ENCODE assay signal across 12 cellular contexts in the genomic region with DNA sequence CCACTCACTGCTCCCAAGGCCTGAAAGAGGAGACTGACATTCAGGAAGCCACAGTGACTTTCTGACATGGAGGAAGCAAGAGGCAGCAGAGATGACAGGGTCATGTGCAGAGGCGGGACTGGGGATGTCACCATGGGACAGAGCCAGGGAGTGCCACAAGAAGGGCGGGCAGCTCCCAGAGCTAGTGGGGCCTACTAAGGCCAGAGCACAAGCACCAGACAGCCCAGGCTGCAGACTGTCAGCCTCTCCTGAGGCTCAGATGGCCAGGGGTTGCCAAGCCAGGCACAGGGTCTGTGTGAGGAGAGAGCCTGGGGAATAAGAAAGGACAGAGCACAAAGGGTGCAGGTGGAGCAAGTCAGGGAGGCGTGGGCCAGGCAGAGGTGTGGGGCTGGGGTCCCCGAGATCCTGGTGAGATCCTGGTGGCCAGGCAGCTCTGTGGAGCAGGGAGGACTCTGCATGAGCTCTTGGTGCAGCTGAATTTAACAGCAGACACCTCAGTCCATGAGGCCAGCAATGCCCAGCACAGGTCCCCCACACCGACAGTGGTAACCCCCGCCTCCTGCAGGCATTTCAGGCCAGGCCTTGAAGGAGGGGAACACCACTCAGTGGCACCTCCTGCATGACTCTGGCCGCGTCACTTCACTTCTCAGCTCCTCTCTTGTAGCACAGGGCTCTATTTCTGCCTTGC. TPM values are rescaled to one million over a fixed set of nuclear protein-coding genes. Genes with fewer than 3 reads are reported as not detected.
A peak's percentile ranks its signal among the peaks of the same experiment; 100 is the strongest.
DNase-seq lines count a peak whose midpoint lies in the region; ATAC-seq and TF ChIP-seq lines count a peak whose summit lies in the region.
"Had no signal": no experiment of that assay in that cellular context is flagged by ENCODE, and none has a peak within 500 bp of the region (broad histone marks: within the 10 kb centered on the region; RNA-seq: fewer than 3 reads in every experiment).

No MANE protein-coding gene starts in this region.

- no peak for ATAC-seq in activated CD8-positive, alpha-beta memory T cell treated with anti-CD3 and anti-CD28 coated beads, Interleukin-2, amount 10 ng/mL, durations not matched to agents 7 days and 5 days
- no peak for ATAC-seq in effector memory CD8-positive, alpha-beta T cell (replicated peaks)

- peak overlapping the region; percentile 40 for H3K27ac ChIP-seq in OCI-LY7 (ENCODE audit: low read depth, low read length, poor library complexity, severe bottlenecking)
- H3K27ac ChIP-seq in hepatocyte, result no peak overlapping the region
- no peak overlapping the region for H3K27ac ChIP-seq in SK-N-SH (ENCODE audit: low read depth in 2 of 2, low read length in 1 of 2)

- CTCF ChIA-PET in activated CD8-positive, alpha-beta memory T cell treated with anti-CD3 and anti-CD28 coated beads, Interleukin-2, amount 10 ng/mL, durations not matched to agents 7 days and 5 days (lab: Charles Lee), result no interaction called here
- CTCF ChIA-PET in OCI-LY7 (lab: Charles Lee; ENCODE audit: unreplicated experiment), result no interaction called here
- CTCF ChIA-PET in SK-N-SH (lab: Yijun Ruan, JAX), result interaction anchor here (0.5 to 1.0 kb wide), 2 partner anchors 14 to 62 kb away, joined by 3 to 4 read pairs; no protein-coding TSS in a partner anchor

- H3K9me3 ChIP-seq in OCI-LY7 (ENCODE audit: low read length) (no peaks in the 10 kb centered on the region), hepatocyte (ENCODE audit: low read depth) (no peaks in the 10 kb centered on the region), SK-N-SH (no peaks in the 10 kb centered on the region)
- H3K9me3 ChIP-seq: tibial nerve had no signal

- peaks cover 25% of the 10 kb centered on the region for H3K36me3 Mint-ChIP-seq in activated CD8-positive, alpha-beta memory T cell treated with anti-CD3 and anti-CD28 coated beads, Interleukin-2, amount 10 ng/mL, durations not matched to agents 7 days and 5 days
- peaks cover 60% of the 10 kb centered on the region for H3K36me3 Mint-ChIP-seq in effector memory CD8-positive, alpha-beta T cell (ENCODE audit: insufficient read depth)
- peaks cover 12% of the 10 kb centered on the region for H3K36me3 Mint-ChIP-seq in progenitor cell of endocrine pancreas (ENCODE audit: insufficient read depth)

- BruUV-seq in OCI-LY7 (replicated peaks; lab: Mats Ljungman, UMichigan), result no TSS peak

- H4K20me1 ChIP-seq in OCI-LY7 (ENCODE audit: insufficient read depth, low read length) (no peaks in the 10 kb centered on the region), hepatocyte (ENCODE audit: insufficient read depth, poor library complexity, severe bottlenecking) (no peaks in the 10 kb centered on the region), SK-N-SH (ENCODE audit: insufficient read depth) (no peaks in the 10 kb centered on the region)

- no peaks in the 10 kb centered on the region for H3K9me2 ChIP-seq in OCI-LY7 (ENCODE audit: insufficient read depth, low read length)
- H3K9me2 ChIP-seq in hepatocyte (replicated peaks; ENCODE audit: insufficient read depth), result no peaks in the 10 kb centered on the region
- no peaks in the 10 kb centered on the region for H3K9me2 ChIP-seq in SK-N-SH

- TF ChIP-seq CTCF in OCI-LY7 (conservative IDR thresholded peaks at IDR 0.05; ENCODE audit: low read length) (no peak), progenitor cell of endocrine pancreas (IDR thresholded peaks at IDR 0.05; ENCODE audit: unreplicated experiment) (no peak), hepatocyte (IDR thresholded peaks at IDR 0.05; ENCODE audit: poor library complexity) (no peak), SK-N-SH (IDR thresholded peaks at IDR 0.05) (no peak)

- TF ChIP-seq RAD21 in SK-N-SH (IDR thresholded peaks at IDR 0.05; ENCODE audit: low read length), result no peak

- H3K4me2 ChIP-seq in OCI-LY7 (ENCODE audit: low read length) (no peak overlapping the region; the same call in 1 of the 2 replicates), hepatocyte (no peak overlapping the region), SK-N-SH (no peak overlapping the region)

- no peak for DNase-seq in activated CD8-positive, alpha-beta memory T cell treated with anti-CD3 and anti-CD28 coated beads, Interleukin-2, amount 10 ng/mL, durations not matched to agents 7 days and 5 days
- no peak for DNase-seq in activated CD8-positive, alpha-beta memory T cell treated with anti-CD3 and anti-CD28 coated beads for 24 hours
- no peak for DNase-seq in OCI-LY7 (ENCODE audit: low spot score)
- DNase-seq in effector memory CD8-positive, alpha-beta T cell, result no peak
- DNase-seq in progenitor cell of endocrine pancreas (ENCODE audit: low spot score, unreplicated experiment), result no peak
- DNase-seq in hepatocyte (ENCODE audit: low spot score), result no peak
- no peak for DNase-seq in SK-N-SH
- no peak for DNase-seq in NCI-H748 (lab: John Stamatoyannopoulos, UW; ENCODE audit: unreplicated experiment)
- DNase-seq: ACHN; activated B cell treated with CpG ODN at 0.5 μM for 24 hours; activated effector memory CD4-positive, alpha-beta T cell treated with Interleukin-2 at 50 U/mL for 16 hours had no signal

- H3K4me1 ChIP-seq in OCI-LY7 (ENCODE audit: insufficient read depth, low read length, poor library complexity, severe bottlenecking) (peaks cover 38% of the 10 kb centered on the region), hepatocyte (ENCODE audit: insufficient read depth) (no peaks in the 10 kb centered on the region), SK-N-SH (ENCODE audit: control insufficient read depth in 1 of 2, insufficient read depth in 2 of 2, low read depth in 1 of 2, low read length in 1 of 2) (no peaks in the 10 kb centered on the region)

- H3K27me3 ChIP-seq in hepatocyte (no peaks in the 10 kb centered on the region), SK-N-SH (ENCODE audit: insufficient read depth) (no peaks in the 10 kb centered on the region)
- H3K27me3 ChIP-seq: tibial nerve had no signal

- TF ChIP-seq EP300 in SK-N-SH (IDR thresholded peaks at IDR 0.05; ENCODE audit: borderline replicate concordance in 1 of 2, low read depth in 1 of 2, low read length in 1 of 2), result no peak

- POLR2A ChIA-PET in OCI-LY7 (lab: Charles Lee), result interaction anchor here (0.6 kb wide), 1 partner anchor 224 kb away, joined by 3 read pairs; no protein-coding TSS in a partner anchor
- POLR2A ChIA-PET in SK-N-SH (lab: Yijun Ruan, JAX), result no interaction called here

- 95% methylated on average over 8 of the region's 8 CpGs for WGBS in hepatocyte (ENCODE audit: low lambda C conversion rate, missing lambda C conversion rate)
- 100% methylated on average over 2 of the region's 8 CpGs for WGBS in SK-N-SH (ENCODE audit: low lambda C conversion rate)

- peaks cover 96% of the 10 kb centered on the region for H3K36me3 ChIP-seq in OCI-LY7 (ENCODE audit: insufficient read depth, low read length)
- H3K36me3 ChIP-seq in hepatocyte (replicated peaks; ENCODE audit: insufficient read depth, low read depth), result no peaks in the 10 kb centered on the region
- peaks cover 4 to 26% of the 10 kb centered on the region in 2 experiments for H3K36me3 ChIP-seq in SK-N-SH (replicated peaks in 1 of 2; ENCODE audit: control insufficient read depth in 1 of 2, insufficient read depth in 2 of 2, low read length in 1 of 2)

- peak overlapping the region; percentile 15 for H3K27ac Mint-ChIP-seq in activated CD8-positive, alpha-beta memory T cell treated with anti-CD3 and anti-CD28 coated beads, Interleukin-2, amount 10 ng/mL, durations not matched to agents 7 days and 5 days
- peak overlapping the region; percentile 23 to 89 for H3K27ac Mint-ChIP-seq in effector memory CD8-positive, alpha-beta T cell
- peak overlapping the region; percentile 70 for H3K27ac Mint-ChIP-seq in progenitor cell of endocrine pancreas
- H3K27ac Mint-ChIP-seq: activated B cell treated with CpG ODN at 0.5 μM for 24 hours had no signal

- H3K79me2 ChIP-seq in OCI-LY7 (ENCODE audit: insufficient read depth, low read depth, low read length), result no peaks in the 10 kb centered on the region
- no peaks in the 10 kb centered on the region for H3K79me2 ChIP-seq in hepatocyte
- no peaks in the 10 kb centered on the region for H3K79me2 ChIP-seq in SK-N-SH (ENCODE audit: insufficient read depth)

- H3K4me3 ChIP-seq in OCI-LY7 (ENCODE audit: low read depth, low read length, poor library complexity, severe bottlenecking), result no peak overlapping the region
- H3K4me3 ChIP-seq in hepatocyte, result no peak overlapping the region
- H3K4me3 ChIP-seq in SK-N-SH (ENCODE audit: low read depth in 2 of 2, low read length in 1 of 2), result no peak overlapping the region
- H3K4me3 ChIP-seq: tibial nerve had no signal

- no peak overlapping the region for H3K9ac ChIP-seq in SK-N-SH

- intact Hi-C loops in OCI-LY7 (cut with micrococcal nuclease; ENCODE audit: unreplicated experiment), result no loop called here

- H3K27me3 Mint-ChIP-seq in activated CD8-positive, alpha-beta memory T cell treated with anti-CD3 and anti-CD28 coated beads, Interleukin-2, amount 10 ng/mL, durations not matched to agents 7 days and 5 days, result no peaks in the 10 kb centered on the region
- H3K27me3 Mint-ChIP-seq in effector memory CD8-positive, alpha-beta T cell, result no peaks in the 10 kb centered on the region
- H3K27me3 Mint-ChIP-seq in progenitor cell of endocrine pancreas, result no peaks in the 10 kb centered on the region
- H3K27me3 Mint-ChIP-seq: activated B cell treated with CpG ODN at 0.5 μM for 24 hours had no signal

- no peaks in the 10 kb centered on the region for H3F3A ChIP-seq in SK-N-SH (replicated peaks; ENCODE audit: insufficient read depth)

- no peak overlapping the region for H3K4me3 Mint-ChIP-seq in activated CD8-positive, alpha-beta memory T cell treated with anti-CD3 and anti-CD28 coated beads, Interleukin-2, amount 10 ng/mL, durations not matched to agents 7 days and 5 days
- no peak overlapping the region for H3K4me3 Mint-ChIP-seq in effector memory CD8-positive, alpha-beta T cell
- H3K4me3 Mint-ChIP-seq in progenitor cell of endocrine pancreas (ENCODE audit: low read depth), result no peak overlapping the region
- H3K4me3 Mint-ChIP-seq: activated B cell treated with CpG ODN at 0.5 μM for 24 hours had no signal

- H3K4me1 Mint-ChIP-seq in activated CD8-positive, alpha-beta memory T cell treated with anti-CD3 and anti-CD28 coated beads, Interleukin-2, amount 10 ng/mL, durations not matched to agents 7 days and 5 days, result peaks cover 1% of the 10 kb centered on the region
- peaks cover 19 to 22% of the 10 kb centered on the region in 2 donors for H3K4me1 Mint-ChIP-seq in effector memory CD8-positive, alpha-beta T cell (ENCODE audit: low read depth in 2 of 2)
- H3K4me1 Mint-ChIP-seq in progenitor cell of endocrine pancreas (ENCODE audit: low read depth), result no peaks in the 10 kb centered on the region

- H2AFZ ChIP-seq in OCI-LY7 (ENCODE audit: low read length) (no peak overlapping the region), hepatocyte (no peak overlapping the region), SK-N-SH (ENCODE audit: low read depth) (no peak overlapping the region)

- no peaks in the 10 kb centered on the region for H3K9me3 Mint-ChIP-seq in activated CD8-positive, alpha-beta memory T cell treated with anti-CD3 and anti-CD28 coated beads, Interleukin-2, amount 10 ng/mL, durations not matched to agents 7 days and 5 days (ENCODE audit: low read depth)
- H3K9me3 Mint-ChIP-seq in effector memory CD8-positive, alpha-beta T cell, result no peaks in the 10 kb centered on the region
- H3K9me3 Mint-ChIP-seq in progenitor cell of endocrine pancreas (ENCODE audit: low read depth), result no peaks in the 10 kb centered on the region
- H3K9me3 Mint-ChIP-seq: activated B cell treated with CpG ODN at 0.5 μM for 24 hours had no signal

RNA-seq across cellular contexts. Expression of a gene that starts 52.3 kb away (rescaled TPM):
- 10 to 100 TPM; 57.6 to 86.3 TPM for total RNA-seq in activated CD8-positive, alpha-beta memory T cell treated with anti-CD3 and anti-CD28 coated beads, Interleukin-2, amount 10 ng/mL, durations not matched to agents 7 days and 5 days
- total RNA-seq in OCI-LY7 (2014; rRNA removed; shearing (Covaris generic)), result 168 and 197 TPM in 2 replicates
- total RNA-seq in OCI-LY7 (2022) (130 and 144 TPM in 2 replicates), progenitor cell of endocrine pancreas (106 and 117 TPM in 2 replicates), hepatocyte (59.4 and 60.4 TPM in 2 replicates)
- polyA plus RNA-seq in hepatocyte (111 and 126 TPM in 2 replicates), SK-N-SH (2012; rRNA removed) (42.3 and 46.4 TPM in 2 replicates)
- polyA plus RNA-seq in SK-N-SH (2012; cell fraction: cytosol; rRNA removed), result 8.3 and 13.8 TPM in 2 replicates
- polyA plus RNA-seq in SK-N-SH (2012; cell fraction: nucleus; rRNA removed), result 268 and 294 TPM in 2 replicates

Comparison
In these comparisons a context has a peak if more than half of its experiments do, and no peak if none do; other contexts are left out.
1. H3K27ac Mint-ChIP-seq: peak in every context shown above with its lines; median percentile 70 in progenitor cell of endocrine pancreas; 56 in effector memory CD8-positive, alpha-beta T cell; 15 in activated CD8-positive, alpha-beta memory T cell treated with anti-CD3 and anti-CD28 coated beads, Interleukin-2, amount 10 ng/mL, durations not matched to agents 7 days and 5 days.